ENCODE assay signal across 8 cellular contexts in genomic region chr11:3109921-3110706, GRCh38. TPM values are rescaled to one million over a fixed set of nuclear protein-coding genes. Genes with fewer than 3 reads are reported as not detected.
DNase-seq lines count a peak whose midpoint lies in the region; ATAC-seq and TF ChIP-seq lines count a peak whose summit lies in the region.

No MANE protein-coding gene starts in this region.

- CTCF ChIA-PET in T-cell (lab: Charles Lee), result no interaction called here

- H3K27ac ChIP-seq in dorsolateral prefrontal cortex (no peak overlapping the region), upper lobe of right lung (no peak overlapping the region)

- H3K27me3 ChIP-seq in dorsolateral prefrontal cortex (no peaks in the 10 kb centered on the region), upper lobe of right lung (no peaks in the 10 kb centered on the region), MG63 (no peaks in the 10 kb centered on the region)

- peaks cover 0 to 8% (median 6%) of the 10 kb centered on the region in 3 donors for H3K4me1 Mint-ChIP-seq in T-cell

- H3K27ac Mint-ChIP-seq in T-cell, result no peak overlapping the region

- H3K4me1 ChIP-seq in mucosa of descending colon (ENCODE audit: low read depth) (no peaks in the 10 kb centered on the region), upper lobe of right lung (peaks cover 13% of the 10 kb centered on the region)

- H3K4me3 Mint-ChIP-seq in T-cell, result no peak overlapping the region

- POLR2A ChIA-PET in T-cell (lab: Charles Lee), result no interaction called here

- H3K9me3 ChIP-seq in mucosa of descending colon, result peaks cover 9% of the 10 kb centered on the region
- H3K9me3 ChIP-seq in upper lobe of right lung, result peaks cover 4% of the 10 kb centered on the region
- H3K9me3 ChIP-seq in MG63, result peaks cover 9% of the 10 kb centered on the region

- peaks cover 0 to 9% (median 6%) of the 10 kb centered on the region in 3 donors for H3K9me3 Mint-ChIP-seq in T-cell

- H3K36me3 ChIP-seq in mucosa of descending colon (ENCODE audit: low read depth), result no peaks in the 10 kb centered on the region
- H3K36me3 ChIP-seq in upper lobe of right lung, result peaks cover 6% of the 10 kb centered on the region
- H3K36me3 ChIP-seq in MG63, result no peaks in the 10 kb centered on the region

- peak in 54 of 56 donors; percentile 32 to 69 (median 56) for TF ChIP-seq CTCF in dorsolateral prefrontal cortex (IDR thresholded peaks at IDR 0.05 in 54 of 56, conservative IDR thresholded peaks at IDR 0.05 in 2 of 56; ENCODE audit: low read depth in 1 of 56, partially characterized antibody in 56 of 56)
- peak; percentile 52 for TF ChIP-seq CTCF in mucosa of descending colon (IDR thresholded peaks at IDR 0.05)
- peak; percentile 70 for TF ChIP-seq CTCF in upper lobe of right lung (IDR thresholded peaks at IDR 0.05)

- DNase-seq in COLO668 (lab: John Stamatoyannopoulos, UW; ENCODE audit: unreplicated experiment), result peak; percentile 39
- peak; percentile 47 for DNase-seq in HT1080 (ENCODE audit: low read depth)
- DNase-seq in T-cell, result peak in 23 of 34 experiments; percentile 17 to 43 (median 30)
- peak in 8 of 10 donors; percentile 9 to 44 (median 28) for DNase-seq in dorsolateral prefrontal cortex
- peak; percentile 37 to 65 (median 60) for DNase-seq in mucosa of descending colon
- DNase-seq in upper lobe of right lung, result peak; percentile 77
- DNase-seq in occipital lobe (lab: John Stamatoyannopoulos, UW), result no peak
- no peak for DNase-seq in MG63

- H3K4me3 ChIP-seq in dorsolateral prefrontal cortex (no peak overlapping the region), mucosa of descending colon (no peak overlapping the region), upper lobe of right lung (no peak overlapping the region), MG63 (no peak overlapping the region)

- ATAC-seq in T-cell (replicated peaks in 1 of 4) (peak in 3 of 4 experiments; percentile 63 to 70 (median 64)), mucosa of descending colon (peak; percentile 90), upper lobe of right lung (peak; percentile 89)

- peaks cover 0 to 2% of the 10 kb centered on the region in 2 donors for H3K27me3 Mint-ChIP-seq in T-cell

- H3K36me3 Mint-ChIP-seq in T-cell, result peaks cover 7% of the 10 kb centered on the region

- intact Hi-C loops in dorsolateral prefrontal cortex (cut with DNase I) (loop anchor here in 1 of 2 donors (5.0 kb wide), 1 partner anchor 107 kb away; the partner anchor contains the start of gene MRGPRG), mucosa of descending colon (cut with DNase I, micrococcal nuclease) (loop anchor here in 1 of 2 donors (10.0 kb wide), 1 partner anchor 85 kb away; no protein-coding TSS in a partner anchor), upper lobe of right lung (cut with DNase I) (no loop called here)

RNA-seq across cellular contexts. Expression of gene CARS1, which starts 52.9 kb away (rescaled TPM):
- total RNA-seq in HT1080 (2014; rRNA removed; shearing (Covaris generic)), result 83.1 and 91.5 TPM in 2 replicates
- polyA plus RNA-seq in HT1080 (2015; cell fraction: cytosol; rRNA removed), result 144 and 166 TPM in 2 replicates
- 436 and 437 TPM in 2 replicates for polyA plus RNA-seq in HT1080 (2015; cell fraction: nucleus; rRNA removed)
- total RNA-seq in T-cell (100 to 1,000 TPM in 3 of 5 donors, 10 to 100 TPM in 2; 45.3 to 113 (median 109) TPM), dorsolateral prefrontal cortex (100 to 1,000 TPM in 1 of 120 experiments, 10 to 100 TPM in 119; 40.9 to 104 (median 59.2) TPM), mucosa of descending colon (10 to 100 TPM; 40.9 to 61.0 (median 43.3) TPM), upper lobe of right lung (34.6 TPM), occipital lobe (35.7 TPM)
- 48.5 and 57.2 TPM in 2 replicates for total RNA-seq in MG63 (2014; rRNA removed; shearing (Covaris generic); ENCODE audit: low replicate concordance)

RNA-seq across cellular contexts. Expression of gene OSBPL5, which starts 55.0 kb away (rescaled TPM):
- 9.6 and 14.1 TPM in 2 replicates for total RNA-seq in HT1080 (2014; rRNA removed; shearing (Covaris generic))
- 7.7 and 8.4 TPM in 2 replicates for polyA plus RNA-seq in HT1080 (2015; cell fraction: cytosol; rRNA removed)
- polyA plus RNA-seq in HT1080 (2015; cell fraction: nucleus; rRNA removed), result 23.9 and 28.5 TPM in 2 replicates
- total RNA-seq in T-cell (10 to 100 TPM; 11.2 to 41.5 (median 20.9) TPM), dorsolateral prefrontal cortex (10 to 100 TPM; 26.3 to 70.7 (median 43.8) TPM), mucosa of descending colon (10 to 100 TPM; 43.6 to 64.1 (median 52.4) TPM), upper lobe of right lung (52.6 TPM), occipital lobe (31.2 TPM)
- total RNA-seq in MG63 (2014; rRNA removed; shearing (Covaris generic); ENCODE audit: low replicate concordance), result 9.9 and 11.0 TPM in 2 replicates

Comparison
In these comparisons a context has a peak if more than half of its experiments do, and no peak if none do; other contexts are left out.
1. DNase-seq: peak in COLO668 (single experiment), HT1080 (single experiment), T-cell (23 of 34), dorsolateral prefrontal cortex (8 of 10), mucosa of descending colon (3 of 3) and upper lobe of right lung (single experiment); none in occipital lobe (single experiment) and MG63 (single experiment).
2. Peak in every context shown above with its lines, with median percentiles within 50 percentile points of each other: ATAC-seq and CTCF ChIP-seq.